ENCODE assay signal across 25 cellular contexts in genomic region chr11:45243931-45244330, GRCh38. TPM values are rescaled to one million over a fixed set of nuclear protein-coding genes. Genes with fewer than 3 reads are reported as not detected.
"Had no signal": no experiment of that assay in that cellular context is flagged by ENCODE, and none has a peak within 500 bp of the region (broad histone marks: within the 10 kb centered on the region; RNA-seq: fewer than 3 reads in every experiment).

No MANE protein-coding gene starts in this region.

- H3K9me3 ChIP-seq: SJSA1 had no signal

- ATAC-seq: K562 had no signal

- H3K4me2 ChIP-seq: KMS-11 had no signal

- FAIRE-seq: K562, RCC 7860 had no signal

- H3K9ac ChIP-seq: KMS-11 had no signal

- H3K27ac ChIP-seq: KMS-11, SJSA1, SK-N-MC had no signal

- DNase-seq: Kasumi-1, MV-4-11, NCI-H1048, NCI-H1105, NCI-H1417, NCI-H1436 treated with DMSO at 0.1 percent for 48 hours, NCI-H1694, NCI-H187 treated with DMSO at 0.1 percent for 48 hours, NCI-H2029 treated with DMSO at 0.1 percent for 48 hours, NCI-H2171 treated with DMSO at 0.1 percent for 48 hours, NCI-H345, NCI-H446 treated with DMSO at 0.1 percent for 48 hours, NCI-H510A treated with DMSO at 0.1 percent for 48 hours, NCI-H526, NCI-H82, Right ventricle myocardium superior, RPMI8226, SIG-M5 had no signal

- H3K4me1 ChIP-seq: SJSA1 had no signal

- H3K36me3 ChIP-seq: SJSA1 had no signal

- H3K4me3 ChIP-seq: K562, SJSA1, SK-N-MC had no signal

- H3K36me3 Mint-ChIP-seq: IgD-negative memory B cell had no signal

- H3K27ac Mint-ChIP-seq: IgD-negative memory B cell had no signal

- H3K4me3 Mint-ChIP-seq: IgD-negative memory B cell had no signal

RNA-seq across cellular contexts. Expression of gene SYT13, which starts 42.2 kb away (rescaled TPM):
- total RNA-seq: MCF 10A, SJSA1 had no signal
- polyA plus RNA-seq: IgD-negative memory B cell had no signal
